35 cellular contexts compared by ENCODE assay signal in genomic region chr16:51716195-51716594, GRCh38.
DNase-seq lines count a peak whose midpoint lies in the region; ATAC-seq, FAIRE-seq and TF ChIP-seq lines count a peak whose summit lies in the region.
"Had no signal": no experiment of that assay in that cellular context is flagged by ENCODE, and none has a peak within 500 bp of the region (broad histone marks: within the 10 kb centered on the region; RNA-seq: fewer than 3 reads in every experiment).

No MANE protein-coding gene starts in this region.

- ATAC-seq in HepG2 (no peak), right lobe of liver (no peak), IMR-90 (ENCODE audit: low read depth) (no peak), K562 (no peak), mucosa of descending colon (no peak)
- ATAC-seq: A549; CD8-positive, alpha-beta T cell had no signal

- no peak for TF ChIP-seq CTCF in HepG2 (CRISPR knock-in tag; IDR thresholded peaks at IDR 0.05)
- TF ChIP-seq CTCF in right lobe of liver (IDR thresholded peaks at IDR 0.05) = no peak
- TF ChIP-seq CTCF in IMR-90 (conservative IDR thresholded peaks at IDR 0.05; ENCODE audit: low read depth, low read length) = no peak
- TF ChIP-seq CTCF in K562 (IDR thresholded peaks at IDR 0.05 in 2 of 3, conservative IDR thresholded peaks at IDR 0.05 in 1 of 3; ENCODE audit: insufficient read depth in 2 of 3, low read depth in 1 of 3, low read length in 3 of 3) = no peak
- no peak for TF ChIP-seq CTCF in H1 (IDR thresholded peaks at IDR 0.05; ENCODE audit: control extremely low read depth in 1 of 3, insufficient read depth in 1 of 3, low read depth in 1 of 3, low read length in 3 of 3)
- no peak for TF ChIP-seq CTCF in mucosa of descending colon (IDR thresholded peaks at IDR 0.05)

- H3K79me1 ChIP-seq in IMR-90 (ENCODE audit: low read depth in 1 of 2, low read length in 2 of 2) (no peaks in the 10 kb centered on the region), H1 (ENCODE audit: low read depth, low read length) (no peaks in the 10 kb centered on the region)

- BruUV-seq in HepG2 (replicated peaks; lab: Mats Ljungman, UMichigan) (no TSS peak), IMR-90 (replicated peaks; lab: Mats Ljungman, UMichigan) (no TSS peak), K562 (replicated peaks; lab: Mats Ljungman, UMichigan) (no TSS peak)

- H3K56ac ChIP-seq in IMR-90 (ENCODE audit: extremely low read depth, insufficient read depth, low read length) = no peak overlapping the region
- H3K56ac ChIP-seq in H1 (replicated peaks; ENCODE audit: insufficient read length, low read depth, low read length) = no peak overlapping the region

- FAIRE-seq in HepG2 (lab: Jason Lieb, UNC) (no peak), K562 (lab: Jason Lieb, UNC) (no peak), H1 (lab: Jason Lieb, UNC) (no peak)
- FAIRE-seq: A204.1, A549, D721Med had no signal

- H2BK15ac ChIP-seq in IMR-90 (ENCODE audit: low read depth, low read length) = no peak overlapping the region
- no peak overlapping the region for H2BK15ac ChIP-seq in H1 (ENCODE audit: low read length)

- H3K79me2 ChIP-seq in HepG2 (ENCODE audit: insufficient read depth, low read length) (no peaks in the 10 kb centered on the region), K562 (ENCODE audit: control insufficient read depth, insufficient read depth, low read length) (no peaks in the 10 kb centered on the region), H1 (ENCODE audit: control insufficient read depth in 1 of 2, insufficient read depth in 2 of 2, low read length in 2 of 2) (no peaks in the 10 kb centered on the region)

- H4K5ac ChIP-seq in IMR-90 (ENCODE audit: low read depth, low read length) (no peak overlapping the region), H1 (ENCODE audit: insufficient read length, low read depth, low read length) (no peak overlapping the region)

- intact Hi-C loops in HepG2 (cut with micrococcal nuclease; ENCODE audit: unreplicated experiment) = no loop called here
- intact Hi-C loops in right lobe of liver (cut with DNase I) = no loop called here
- intact Hi-C loops in IMR-90 (cut with micrococcal nuclease) = no loop called here
- intact Hi-C loops in K562 (cut with micrococcal nuclease) = no loop called here
- intact Hi-C loops in head of caudate nucleus (cut with DNase I) = no loop called here
- intact Hi-C loops in mucosa of descending colon (cut with DNase I, micrococcal nuclease) = no loop called here

- H3K18ac ChIP-seq in IMR-90 (ENCODE audit: low read depth, low read length) = no peak overlapping the region
- H3K18ac ChIP-seq in H1 (ENCODE audit: extremely low read depth, low read length) = no peak overlapping the region

- DNase-seq in HepG2 (ENCODE audit: low spot score) = no peak
- no peak for DNase-seq in right lobe of liver
- DNase-seq in IMR-90 = no peak
- no peak for DNase-seq in K562 (ENCODE audit: extremely low read depth in 1 of 4, low spot score in 3 of 4)
- DNase-seq in H1 (ENCODE audit: low read depth in 1 of 2, low spot score in 2 of 2) = no peak
- no peak for DNase-seq in head of caudate nucleus
- DNase-seq in mucosa of descending colon = no peak
- DNase-seq in activated CD4-positive, alpha-beta T cell treated with anti-CD3 and anti-CD28 coated beads, Interleukin-2, amount 50 U/mL, for 48 hours = no peak
- DNase-seq: 8988T; ACHN; AML-193; BE2C; C1 segment of cervical spinal cord; Caco-2; Calu3; CD4-positive, alpha-beta memory T cell; CD4-positive, alpha-beta T cell; CD4-positive, CD25-positive, alpha-beta regulatory T cell; CD8-positive, alpha-beta memory T cell; CD8-positive, alpha-beta T cell; COR-L47; DMS 273 treated with DMSO at 0.1 percent for 48 hours; DMS153; DMS53; DMS79; DMS79 treated with DMSO at 0.1 percent for 48 hours; DND-41; EL had no signal

- H3K23me2 ChIP-seq in H1 (ENCODE audit: low read depth, low read length) = peaks cover 2% of the 10 kb centered on the region; the same call in 1 of the 2 replicates

- H3K23ac ChIP-seq in IMR-90 (ENCODE audit: low read depth, low read length) (no peak overlapping the region), H1 (ENCODE audit: insufficient read length) (no peak overlapping the region)

- POLR2A ChIA-PET in HepG2 (lab: Yijun Ruan, JAX) (no interaction called here), IMR-90 (lab: Charles Lee; ENCODE audit: unreplicated experiment) (no interaction called here), K562 (lab: Yijun Ruan, JAX) (no interaction called here), H1 (lab: Charles Lee; ENCODE audit: partially characterized antibody) (no interaction called here)

- H2BK120ac ChIP-seq in IMR-90 (ENCODE audit: low read depth, low read length) (no peak overlapping the region), H1 (replicated peaks; ENCODE audit: low read depth, low read length) (no peak overlapping the region)

- H3K9ac ChIP-seq in HepG2 (ENCODE audit: insufficient read depth, low read depth, low read length) (no peak overlapping the region), IMR-90 (ENCODE audit: low read depth, low read length) (no peak overlapping the region), K562 (ENCODE audit: insufficient read depth in 1 of 2, low read depth in 2 of 2, low read length in 2 of 2) (no peak overlapping the region), H1 (replicated peaks in 1 of 4; ENCODE audit: extremely low read depth in 1 of 4, low read depth in 3 of 4, low read length in 3 of 4) (no peak overlapping the region)
- H3K9ac ChIP-seq: BLaER1; BLaER1 treated with 17β-estradiol and CSF1 and Interleukin-3, amounts not matched to agents 10 nM and 100 nM had no signal

- H3K4me1 ChIP-seq in HepG2 (ENCODE audit: insufficient read depth, low read length) (no peaks in the 10 kb centered on the region), right lobe of liver (no peaks in the 10 kb centered on the region), IMR-90 (ENCODE audit: control insufficient read depth, insufficient read depth, low read length) (no peaks in the 10 kb centered on the region), K562 (replicated peaks in 1 of 2; ENCODE audit: control insufficient read depth in 2 of 2, insufficient read depth in 2 of 2, low read length in 2 of 2) (no peaks in the 10 kb centered on the region), H1 (replicated peaks in 1 of 4; ENCODE audit: control insufficient read depth in 3 of 4, insufficient read depth in 4 of 4, low read length in 3 of 4) (no peaks in the 10 kb centered on the region), mucosa of descending colon (ENCODE audit: low read depth) (no peaks in the 10 kb centered on the region)
- H3K4me1 ChIP-seq: A549; BE2C; BLaER1; BLaER1 treated with 17β-estradiol and CSF1 and Interleukin-3, amounts not matched to agents 10 nM and 100 nM; Caco-2 had no signal

- H2BK12ac ChIP-seq in H1 (ENCODE audit: low read depth, low read length) = no peak overlapping the region

- no peak overlapping the region for H2BK20ac ChIP-seq in IMR-90 (ENCODE audit: low read depth, low read length)
- H2BK20ac ChIP-seq in H1 (ENCODE audit: low read length) = no peak overlapping the region

- H2AK5ac ChIP-seq in IMR-90 (ENCODE audit: low read depth, low read length) (no peak overlapping the region), H1 (ENCODE audit: low read depth, low read length) (no peak overlapping the region)

- H2BK5ac ChIP-seq in IMR-90 (ENCODE audit: low read depth, low read length, poor library complexity, severe bottlenecking) (no peak overlapping the region), H1 (ENCODE audit: low read depth, low read length) (no peak overlapping the region)

- no peaks in the 10 kb centered on the region for H3K9me3 ChIP-seq in HepG2 (ENCODE audit: low read length)
- H3K9me3 ChIP-seq in right lobe of liver = no peaks in the 10 kb centered on the region
- no peaks in the 10 kb centered on the region for H3K9me3 ChIP-seq in IMR-90 (ENCODE audit: control insufficient read depth, insufficient read depth, low read length)
- H3K9me3 ChIP-seq in K562 (replicated peaks; ENCODE audit: control insufficient read depth, insufficient read depth, low read depth, low read length) = no peaks in the 10 kb centered on the region
- H3K9me3 ChIP-seq in H1 (ENCODE audit: insufficient read depth in 2 of 2, low read depth in 1 of 2, low read length in 1 of 2) = no peaks in the 10 kb centered on the region
- H3K9me3 ChIP-seq in mucosa of descending colon = no peaks in the 10 kb centered on the region
- H3K9me3 ChIP-seq: A549, BE2C, BLaER1, Caco-2 had no signal

- H3K27ac ChIP-seq in HepG2 (ENCODE audit: extremely low read length, insufficient read depth, low read length) (no peak overlapping the region), right lobe of liver (no peak overlapping the region), IMR-90 (ENCODE audit: insufficient read depth, low read length) (no peak overlapping the region), K562 (ENCODE audit: extremely low read depth, low read depth, low read length) (no peak overlapping the region), H1 (ENCODE audit: low read depth, low read length) (no peak overlapping the region)
- H3K27ac ChIP-seq: 22Rv1; A549; BLaER1; BLaER1 treated with 17β-estradiol and CSF1 and Interleukin-3, amounts not matched to agents 10 nM and 100 nM; C4-2B had no signal

- TF ChIP-seq EP300 in HepG2 (IDR thresholded peaks at IDR 0.05; ENCODE audit: low read depth in 2 of 2, low read length in 2 of 2) (no peak), HepG2 (CRISPR knock-in tag; IDR thresholded peaks at IDR 0.05; ENCODE audit: borderline replicate concordance) (no peak), K562 (IDR thresholded peaks at IDR 0.05; ENCODE audit: low read length) (no peak), H1 (IDR thresholded peaks at IDR 0.05; ENCODE audit: borderline replicate concordance in 1 of 2, low read depth in 2 of 2, low read length in 2 of 2) (no peak)

- dilution Hi-C loops in IMR-90 (cut with HindIII; ENCODE audit: low sequenced_read_pairs, unreplicated experiment) = no loop called here

- H3K36me3 ChIP-seq in HepG2 (replicated peaks in 1 of 2; ENCODE audit: control insufficient read depth in 1 of 2, insufficient read depth in 2 of 2, low read length in 2 of 2) (no peaks in the 10 kb centered on the region), right lobe of liver (no peaks in the 10 kb centered on the region), IMR-90 (ENCODE audit: control insufficient read depth, insufficient read depth, low read length) (no peaks in the 10 kb centered on the region), K562 (ENCODE audit: control insufficient read depth, insufficient read depth, low read length) (no peaks in the 10 kb centered on the region), H1 (ENCODE audit: control insufficient read depth in 2 of 4, insufficient read depth in 4 of 4, low read length in 3 of 4) (no peaks in the 10 kb centered on the region), mucosa of descending colon (ENCODE audit: low read depth) (no peaks in the 10 kb centered on the region)
- H3K36me3 ChIP-seq: BE2C; BLaER1; BLaER1 treated with 17β-estradiol and CSF1 and Interleukin-3, amounts not matched to agents 10 nM and 100 nM had no signal

- TF ChIP-seq POLR2A in HepG2 (IDR thresholded peaks at IDR 0.05; ENCODE audit: insufficient read depth in 1 of 2, low read depth in 2 of 2, low read length in 2 of 2) (no peak), right lobe of liver (IDR thresholded peaks at IDR 0.05) (no peak), IMR-90 (IDR thresholded peaks at IDR 0.05; ENCODE audit: low read depth, low read length) (no peak), K562 (conservative IDR thresholded peaks at IDR 0.05) (no peak), H1 (IDR thresholded peaks at IDR 0.05; ENCODE audit: control extremely low read depth in 1 of 2, low read depth in 2 of 2, low read length in 2 of 2) (no peak)

- H4K8ac ChIP-seq in IMR-90 (ENCODE audit: low read depth in 2 of 2, low read length in 2 of 2) (no peak overlapping the region), H1 (ENCODE audit: extremely low read depth, insufficient read depth, low read length) (no peak overlapping the region)

- WGBS in HepG2 (ENCODE audit: low lambda C conversion rate) = 48% methylated on average over 1 of the region's 1 CpG
- WGBS in right lobe of liver (ENCODE audit: insufficient coverage, low coverage, low lambda C conversion rate, missing lambda C conversion rate) = 78% methylated on average over 1 of the region's 1 CpG
- WGBS in IMR-90 (ENCODE audit: extremely low coverage in 2 of 2, insufficient read length in 1 of 2), 2 experiments = no CpG with 5 or more reads among the region's 1 CpG
- WGBS in K562 (ENCODE audit: insufficient coverage, low coverage, missing lambda C conversion rate) = 0% methylated on average over 1 of the region's 1 CpG
- WGBS in H1 (ENCODE audit: extremely low coverage in 1 of 2, insufficient coverage in 1 of 2, insufficient read length in 1 of 2, insufficient replicate concordance in 2 of 2, low coverage in 1 of 2, low lambda C conversion rate in 2 of 2, missing lambda C conversion rate in 1 of 2), 2 experiments = 96% methylated on average over 1 of the region's 1 CpG; no CpG with 5 or more reads in 1 of the 2 experiments

- no peak overlapping the region for H2AFZ ChIP-seq in HepG2 (ENCODE audit: low read length)
- no peak overlapping the region for H2AFZ ChIP-seq in IMR-90 (replicated peaks; ENCODE audit: low read length, poor library complexity)
- no peak overlapping the region for H2AFZ ChIP-seq in K562 (ENCODE audit: low read depth, low read length)
- no peak overlapping the region for H2AFZ ChIP-seq in H1 (ENCODE audit: low read length)

- H3K9me1 ChIP-seq in IMR-90 (ENCODE audit: insufficient read depth, low read length) = no peaks in the 10 kb centered on the region
- H3K9me1 ChIP-seq in K562 (ENCODE audit: control insufficient read depth, insufficient read depth, low read length) = no peaks in the 10 kb centered on the region

- no peak overlapping the region for H3K14ac ChIP-seq in IMR-90 (replicated peaks; ENCODE audit: low read depth, low read length)
- no peak overlapping the region for H3K14ac ChIP-seq in H1 (ENCODE audit: insufficient read length)

- TF ChIP-seq RAD21 in HepG2 (CRISPR knock-in tag; IDR thresholded peaks at IDR 0.05) (no peak), IMR-90 (IDR thresholded peaks at IDR 0.05; ENCODE audit: low read length) (no peak), K562 (CRISPR knock-in tag; conservative IDR thresholded peaks at IDR 0.05 in 1 of 2, IDR thresholded peaks at IDR 0.05 in 1 of 2) (no peak), H1 (IDR thresholded peaks at IDR 0.05 in 1 of 2, conservative IDR thresholded peaks at IDR 0.05 in 1 of 2; ENCODE audit: low read depth in 2 of 2, low read length in 2 of 2) (no peak)

- H4K91ac ChIP-seq in IMR-90 (ENCODE audit: insufficient read depth, low read depth, low read length) (no peak overlapping the region), H1 (replicated peaks; ENCODE audit: insufficient read length, low read length) (no peak overlapping the region)

- no peaks in the 10 kb centered on the region for H3K27me3 ChIP-seq in HepG2 (ENCODE audit: control insufficient read depth in 1 of 2, insufficient read depth in 2 of 2, low read length in 2 of 2)
- no peaks in the 10 kb centered on the region for H3K27me3 ChIP-seq in right lobe of liver
- H3K27me3 ChIP-seq in IMR-90 (ENCODE audit: control insufficient read depth, insufficient read depth, low read length) = no peaks in the 10 kb centered on the region; the same call in 1 of the 2 replicates
- H3K27me3 ChIP-seq in K562 (ENCODE audit: control insufficient read depth in 2 of 2, insufficient read depth in 2 of 2, low read length in 2 of 2) = no peaks in the 10 kb centered on the region
- no peaks in the 10 kb centered on the region for H3K27me3 ChIP-seq in H1 (replicated peaks in 1 of 4; ENCODE audit: control insufficient read depth in 3 of 4, extremely low read depth in 1 of 4, insufficient read depth in 3 of 4, low read length in 3 of 4)
- H3K27me3 ChIP-seq: BE2C; BLaER1; BLaER1 treated with 17β-estradiol and CSF1 and Interleukin-3, amounts not matched to agents 10 nM and 100 nM had no signal

- H2AK9ac ChIP-seq in IMR-90 (replicated peaks; ENCODE audit: low read depth, low read length, poor library complexity) = no peak overlapping the region

- no peak overlapping the region for H3K4me3 ChIP-seq in HepG2 (replicated peaks in 1 of 3; ENCODE audit: insufficient read depth in 1 of 3, low read depth in 2 of 3, low read length in 3 of 3)
- no peak overlapping the region for H3K4me3 ChIP-seq in right lobe of liver
- no peak overlapping the region for H3K4me3 ChIP-seq in IMR-90 (ENCODE audit: insufficient read depth, low read depth, low read length)
- H3K4me3 ChIP-seq in K562 = no peak overlapping the region
- no peak overlapping the region for H3K4me3 ChIP-seq in H1 (ENCODE audit: extremely low read depth in 1 of 4, insufficient read depth in 2 of 4, low read depth in 3 of 4, low read length in 4 of 4)
- H3K4me3 ChIP-seq in mucosa of descending colon = no peak overlapping the region
- H3K4me3 ChIP-seq: A549; BLaER1; BLaER1 treated with 17β-estradiol and CSF1 and Interleukin-3, amounts not matched to agents 10 nM and 100 nM had no signal

- H3K4ac ChIP-seq in IMR-90 (ENCODE audit: low read depth, low read length) (no peak overlapping the region), H1 (replicated peaks; ENCODE audit: insufficient read length, low read depth, low read length) (no peak overlapping the region)

- CTCF ChIA-PET in HepG2 (lab: Yijun Ruan, JAX; ENCODE audit: low intra/inter-chr PET ratio, low total read pairs) (no interaction called here), IMR-90 (lab: Yijun Ruan, JAX) (interaction anchor here (0.8 kb wide), 1 partner anchor 9 kb away, joined by 4 read pairs; no protein-coding TSS in a partner anchor), K562 (lab: Yijun Ruan, JAX; ENCODE audit: low intra/inter-chr PET ratio) (no interaction called here), H1 (lab: Charles Lee; ENCODE audit: partially characterized antibody) (interaction anchor here (1.0 kb wide), 1 partner anchor 45 kb away, joined by 5 read pairs; no protein-coding TSS in a partner anchor)

- H4K20me1 ChIP-seq in HepG2 (ENCODE audit: insufficient read depth, low read length) (no peaks in the 10 kb centered on the region), IMR-90 (ENCODE audit: insufficient read depth, low read length) (no peaks in the 10 kb centered on the region), K562 (replicated peaks; ENCODE audit: control insufficient read depth, insufficient read depth, low read length) (no peaks in the 10 kb centered on the region), H1 (replicated peaks in 1 of 2; ENCODE audit: control insufficient read depth in 1 of 2, insufficient read depth in 2 of 2, low read length in 2 of 2) (no peaks in the 10 kb centered on the region)
- H4K20me1 ChIP-seq: BLaER1; BLaER1 treated with 17β-estradiol and CSF1 and Interleukin-3, amounts not matched to agents 10 nM and 100 nM had no signal

- in situ Hi-C loops in HepG2 (cut with HindIII; ENCODE audit: extremely low pct_ligation_motif_present, low pct_unique_long_range_greater_than_20kb) (no loop called here), IMR-90 (cut with MboI; ENCODE audit: low sequenced_read_pairs) (no loop called here), K562 (cut with MboI) (no loop called here)

- no peak overlapping the region for H3K4me2 ChIP-seq in HepG2 (ENCODE audit: low read depth, low read length)
- H3K4me2 ChIP-seq in IMR-90 (ENCODE audit: low read depth, low read length) = no peak overlapping the region
- no peak overlapping the region for H3K4me2 ChIP-seq in K562 (ENCODE audit: insufficient read depth, low read length)
- no peak overlapping the region for H3K4me2 ChIP-seq in H1 (ENCODE audit: insufficient read depth in 1 of 2, low read depth in 2 of 2, low read length in 2 of 2)
- H3K4me2 ChIP-seq: A549; BLaER1; BLaER1 treated with 17β-estradiol and CSF1 and Interleukin-3, amounts not matched to agents 10 nM and 100 nM had no signal

Comparison
In these comparisons a context has a peak if more than half of its experiments do, and no peak if none do; other contexts are left out.
1. CTCF ChIA-PET loops: an anchor here in IMR-90 (0.8 kb wide) and H1 (1.0 kb wide); none called in HepG2 and K562.
2. Of the 241 proteins assayed by ChIP-seq in both HepG2 and K562: peak only in HepG2: none; only in K562: none; in both: CEBPB; in neither: 239; mixed calls (peak in some experiments, not most) for 1.